ENCODE assay signal across 1 cellular context in genomic region chr18:9804517-9805104, GRCh38.
TF ChIP-seq lines count a peak whose summit lies in the region.

No MANE protein-coding gene starts in this region.

TF ChIP-seq in SK-N-SH, 30 proteins besides CTCF, POLR2A, EP300 and RAD21 (continued from another document):
- TF ChIP-seq RCOR1 (IDR thresholded peaks at IDR 0.05; ENCODE audit: low read length) (no peak), FOSL2 (IDR thresholded peaks at IDR 0.05; ENCODE audit: borderline replicate concordance, low read depth) (no peak), FOXJ3 (CRISPR knock-in tag; IDR thresholded peaks at IDR 0.05) (no peak)
